In genomic region chr4:18049446-18049845, GRCh38 we compare ENCODE assay signal across 19 cellular contexts. TPM values are rescaled to one million over a fixed set of nuclear protein-coding genes. Genes with fewer than 3 reads are reported as not detected.
A peak's percentile ranks its signal among the peaks of the same experiment; 100 is the strongest.
DNase-seq lines count a peak whose midpoint lies in the region; TF ChIP-seq lines count a peak whose summit lies in the region.
"Had no signal": no experiment of that assay in that cellular context is flagged by ENCODE, and none has a peak within 500 bp of the region (broad histone marks: within the 10 kb centered on the region; RNA-seq: fewer than 3 reads in every experiment).

No MANE protein-coding gene starts in this region.

- DNase-seq in EH (ENCODE audit: low read depth): peak; percentile 41
- DNase-seq in HT1080 (ENCODE audit: low read depth): peak; percentile 51
- peak; percentile 4 for DNase-seq in brain microvascular endothelial cell
- no peak for DNase-seq in transverse colon
- DNase-seq in tibial nerve (ENCODE audit: low spot score in 2 of 2): no peak
- no peak for DNase-seq in anterior cingulate cortex (lab: John Stamatoyannopoulos, UW)
- no peak for DNase-seq in smooth muscle cell (lab: John Stamatoyannopoulos, UW; ENCODE audit: unreplicated experiment)
- DNase-seq: ACHN; BE2C; C1 segment of cervical spinal cord; CD4-positive, CD25-positive, alpha-beta regulatory T cell; CD8-positive, alpha-beta memory T cell; COR-L47; DMS 273 treated with DMSO at 0.1 percent for 48 hours; DMS53; DND-41; KBM-7 had no signal

- H4K20me1 ChIP-seq in smooth muscle cell (ENCODE audit: low read depth): no peaks in the 10 kb centered on the region

- no peaks in the 10 kb centered on the region for H3K79me2 ChIP-seq in smooth muscle cell (ENCODE audit: low read depth)

- H3K27ac ChIP-seq in brain microvascular endothelial cell (no peak overlapping the region), transverse colon (no peak overlapping the region), tibial nerve (no peak overlapping the region), smooth muscle cell (ENCODE audit: low read depth) (no peak overlapping the region)

- H3K36me3 ChIP-seq in brain microvascular endothelial cell (replicated peaks) (no peaks in the 10 kb centered on the region), transverse colon (no peaks in the 10 kb centered on the region), tibial nerve (no peaks in the 10 kb centered on the region), smooth muscle cell (ENCODE audit: low read depth) (no peaks in the 10 kb centered on the region)
- H3K36me3 ChIP-seq: BE2C, HAP-1 had no signal

- in situ Hi-C loops in brain microvascular endothelial cell (cut with HindIII; ENCODE audit: low pct_ligation_motif_present, low sequenced_read_pairs): no loop called here
- in situ Hi-C loops in transverse colon (cut with MboI; ENCODE audit: low pct_ligation_motif_present in 1 of 4, low pct_unique_long_range_greater_than_20kb in 1 of 4, low sequenced_read_pairs in 3 of 4): no loop called here

- TF ChIP-seq POLR2A in transverse colon (IDR thresholded peaks at IDR 0.05) (no peak), tibial nerve (IDR thresholded peaks at IDR 0.05) (no peak)

- TF ChIP-seq EP300 in transverse colon (IDR thresholded peaks at IDR 0.05; ENCODE audit: low read depth): no peak
- TF ChIP-seq EP300 in tibial nerve (IDR thresholded peaks at IDR 0.05): no peak

- no peak overlapping the region for H3K9ac ChIP-seq in smooth muscle cell (ENCODE audit: low read depth)

- no peak overlapping the region for H2AFZ ChIP-seq in smooth muscle cell (ENCODE audit: low read depth)

- 56 to 85% methylated on average over 3 of the region's 3 CpGs for WGBS in transverse colon (ENCODE audit: low coverage in 1 of 2), 2 donors
- 79 to 81% methylated on average over 3 of the region's 3 CpGs for WGBS in tibial nerve, 2 donors
- whole genome bisulfite sequencing in smooth muscle cell (ENCODE audit: low lambda C conversion rate): 79% methylated on average over 3 of the region's 3 CpGs

- no peaks in the 10 kb centered on the region for H3F3A ChIP-seq in smooth muscle cell (ENCODE audit: low read depth)

- H3K4me1 ChIP-seq in transverse colon: no peaks in the 10 kb centered on the region
- H3K4me1 ChIP-seq in tibial nerve: no peaks in the 10 kb centered on the region
- H3K4me1 ChIP-seq in smooth muscle cell (ENCODE audit: low read depth): no peaks in the 10 kb centered on the region
- H3K4me1 ChIP-seq: BE2C, HAP-1 had no signal

- no peaks in the 10 kb centered on the region for H3K9me3 ChIP-seq in transverse colon
- H3K9me3 ChIP-seq in tibial nerve: no peaks in the 10 kb centered on the region
- H3K9me3 ChIP-seq in smooth muscle cell (replicated peaks; ENCODE audit: low read depth): no peaks in the 10 kb centered on the region
- H3K9me3 ChIP-seq: BE2C, HAP-1 had no signal

- H3K27me3 ChIP-seq in brain microvascular endothelial cell (replicated peaks): no peaks in the 10 kb centered on the region
- H3K27me3 ChIP-seq in transverse colon: no peaks in the 10 kb centered on the region
- no peaks in the 10 kb centered on the region for H3K27me3 ChIP-seq in tibial nerve
- no peaks in the 10 kb centered on the region for H3K27me3 ChIP-seq in smooth muscle cell (ENCODE audit: low read depth)
- H3K27me3 ChIP-seq: BE2C had no signal

- no peak overlapping the region for H3K4me2 ChIP-seq in smooth muscle cell

- TF ChIP-seq CTCF in brain microvascular endothelial cell (IDR thresholded peaks at IDR 0.05; ENCODE audit: low read depth, low read length, missing control alignments): no peak
- no peak for TF ChIP-seq CTCF in transverse colon (IDR thresholded peaks at IDR 0.05)
- TF ChIP-seq CTCF in tibial nerve (IDR thresholded peaks at IDR 0.05): no peak
- no peak for TF ChIP-seq CTCF in smooth muscle cell (IDR thresholded peaks at IDR 0.05; ENCODE audit: borderline replicate concordance, insufficient read depth, poor library complexity, severe bottlenecking)

- no peak overlapping the region for H3K4me3 ChIP-seq in brain microvascular endothelial cell (ENCODE audit: low read depth, low read length)
- H3K4me3 ChIP-seq in transverse colon: no peak overlapping the region
- H3K4me3 ChIP-seq in tibial nerve: no peak overlapping the region
- no peak overlapping the region for H3K4me3 ChIP-seq in smooth muscle cell
- H3K4me3 ChIP-seq: GM12878, HAP-1 had no signal

- intact Hi-C loops in transverse colon (cut with DNase I; ENCODE audit: low total_unique reads): no loop called here

RNA-seq across cellular contexts. Expression of gene LCORL, which starts 27.9 kb away (rescaled TPM):
- total RNA-seq in HT1080 (2014; rRNA removed; shearing (Covaris generic)): 15.9 and 20.0 TPM in 2 replicates
- polyA plus RNA-seq in HT1080 (2015; cell fraction: cytosol; rRNA removed): 8.1 and 10.4 TPM in 2 replicates
- polyA plus RNA-seq in HT1080 (2015; cell fraction: nucleus; rRNA removed): 13.2 and 20.3 TPM in 2 replicates
- total RNA-seq in transverse colon (100 to 1,000 TPM in 1 of 4 donors, 10 to 100 TPM in 3; 14.7 to 162 (median 28.5) TPM), tibial nerve (10 to 100 TPM; 17.3 to 35.0 (median 18.7) TPM), smooth muscle cell (15.9 and 16.6 TPM in 2 replicates)
- polyA plus RNA-seq in smooth muscle cell: 6.7 and 11.2 TPM in 2 replicates

Comparison
In these comparisons a context has a peak if more than half of its experiments do, and no peak if none do; other contexts are left out.
1. DNase-seq: peak in EH (single experiment), HT1080 (single experiment) and brain microvascular endothelial cell (single experiment); none in transverse colon (single experiment), tibial nerve (0 of 2), anterior cingulate cortex (0 of 58) and smooth muscle cell (single experiment).